In the genomic region with DNA sequence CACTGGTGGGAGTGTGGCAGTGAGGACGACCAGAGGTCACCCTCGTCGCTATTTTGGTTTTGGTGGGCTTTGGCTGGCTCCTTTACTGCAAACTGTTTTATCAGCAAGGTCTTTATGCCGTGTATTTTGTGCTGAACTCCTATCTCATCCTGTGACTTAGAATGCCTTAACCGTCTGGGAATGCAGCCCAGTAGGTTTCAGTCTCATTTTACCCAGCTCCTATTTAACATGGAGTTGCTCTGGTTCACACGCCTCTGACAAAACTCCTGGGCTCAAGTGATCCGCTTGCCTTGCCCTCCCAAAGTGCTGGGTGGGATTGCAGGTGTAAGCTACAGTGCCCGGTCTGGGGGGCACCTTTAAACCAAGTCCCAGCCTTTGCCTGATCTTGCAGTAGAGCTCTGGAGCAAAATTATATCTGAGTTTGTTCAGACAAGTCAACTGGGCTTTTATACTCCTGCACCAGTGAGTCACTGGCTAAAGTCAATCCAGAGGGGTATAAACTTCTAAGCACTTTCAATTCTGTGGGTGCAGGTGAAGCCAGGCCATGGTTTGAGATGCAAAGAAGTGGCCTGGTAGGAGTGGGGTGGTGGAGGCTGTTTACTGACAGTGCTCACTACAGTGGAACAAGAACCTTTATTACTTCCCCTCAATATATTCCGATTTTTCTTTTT, we compare ENCODE assay signal across 31 cellular contexts. TPM values are rescaled to one million over a fixed set of nuclear protein-coding genes. Genes with fewer than 3 reads are reported as not detected.
DNase-seq lines count a peak whose midpoint lies in the region; ATAC-seq, FAIRE-seq and TF ChIP-seq lines count a peak whose summit lies in the region.
"Had no signal": no experiment of that assay in that cellular context is flagged by ENCODE, and none has a peak within 500 bp of the region (broad histone marks: within the 10 kb centered on the region; RNA-seq: fewer than 3 reads in every experiment).

No MANE protein-coding gene starts in this region.

- intact Hi-C loops in left cardiac atrium (cut with DNase I) (no loop called here), heart right ventricle (cut with DNase I) (loop anchor here in 1 of 10 donors (10.0 kb wide), 1 partner anchor 51 kb away; a partner anchor contains a TSS)

- peak overlapping the region; percentile 99 for H3K27ac Mint-ChIP-seq in mesothelial cell of epicardium
- H3K27ac Mint-ChIP-seq: activated CD8-positive, alpha-beta T cell treated with anti-CD3 and anti-CD28 coated beads, Interleukin-2, amount 10 ng/mL, durations not matched to agents 7 days and 5 days; activated naive CD8-positive, alpha-beta T cell treated with anti-CD3 and anti-CD28 coated beads, Interleukin-2, amount 10 ng/mL, durations not matched to agents 7 days and 5 days; natural killer cell treated with Interleukin-12 subunit alpha and Interleukin-12 subunit beta and Interleukin-15 and Interleukin-18, amount 100 ng/mL, for 72 hours; T-helper 17 cell had no signal

- no peak overlapping the region for H3K4me3 Mint-ChIP-seq in mesothelial cell of epicardium
- H3K4me3 Mint-ChIP-seq: activated CD8-positive, alpha-beta T cell treated with anti-CD3 and anti-CD28 coated beads, Interleukin-2, amount 10 ng/mL, durations not matched to agents 7 days and 5 days; activated naive CD8-positive, alpha-beta T cell treated with anti-CD3 and anti-CD28 coated beads, Interleukin-2, amount 10 ng/mL, durations not matched to agents 7 days and 5 days; CD14-positive monocyte; natural killer cell treated with Interleukin-12 subunit alpha and Interleukin-12 subunit beta and Interleukin-15 and Interleukin-18, amount 100 ng/mL, for 72 hours; T-helper 17 cell had no signal

- no peak for FAIRE-seq in small intestine (lab: Jason Lieb, UNC)
- FAIRE-seq: colon had no signal

- no peak for ATAC-seq in left cardiac atrium
- peak in 2 of 8 donors; percentile 36 to 39 for ATAC-seq in heart right ventricle
- no peak for ATAC-seq in HG03196 (IDR thresholded peaks at IDR 0.05; ENCODE audit: unreplicated experiment)
- ATAC-seq: activated CD8-positive, alpha-beta T cell treated with anti-CD3 and anti-CD28 coated beads, Interleukin-2, amount 10 ng/mL, durations not matched to agents 7 days and 5 days; body of pancreas; natural killer cell treated with Interleukin-12 subunit alpha and Interleukin-12 subunit beta and Interleukin-15 and Interleukin-18, amount 100 ng/mL, for 72 hours; SK-N-SH treated with all-trans-retinoic acid at 6 μM for 48 hours; T-helper 17 cell had no signal

- H3K9me3 ChIP-seq in cardiac muscle cell (ENCODE audit: low read depth) (no peaks in the 10 kb centered on the region), heart right ventricle (no peaks in the 10 kb centered on the region), small intestine (ENCODE audit: control insufficient read depth, low read depth) (no peaks in the 10 kb centered on the region)
- H3K9me3 ChIP-seq: body of pancreas had no signal

- H3K9me3 Mint-ChIP-seq in mesothelial cell of epicardium: no peaks in the 10 kb centered on the region
- H3K9me3 Mint-ChIP-seq: activated naive CD8-positive, alpha-beta T cell treated with anti-CD3 and anti-CD28 coated beads, Interleukin-2, amount 10 ng/mL, durations not matched to agents 7 days and 5 days; CD14-positive monocyte; natural killer cell treated with Interleukin-12 subunit alpha and Interleukin-12 subunit beta and Interleukin-15 and Interleukin-18, amount 100 ng/mL, for 72 hours had no signal

- H3K27ac ChIP-seq in cardiac muscle cell: peak overlapping the region; percentile 79
- H3K27ac ChIP-seq in heart right ventricle: peak overlapping the region in 8 of 10 donors; percentile 16 to 67 (median 56)
- H3K27ac ChIP-seq in small intestine (ENCODE audit: low read depth in 1 of 2, low read length in 1 of 2): no peak overlapping the region
- H3K27ac ChIP-seq: body of pancreas had no signal

- H3K27me3 Mint-ChIP-seq in mesothelial cell of epicardium (ENCODE audit: low read depth): no peaks in the 10 kb centered on the region
- H3K27me3 Mint-ChIP-seq: activated naive CD8-positive, alpha-beta T cell treated with anti-CD3 and anti-CD28 coated beads, Interleukin-2, amount 10 ng/mL, durations not matched to agents 7 days and 5 days; natural killer cell treated with Interleukin-12 subunit alpha and Interleukin-12 subunit beta and Interleukin-15 and Interleukin-18, amount 100 ng/mL, for 72 hours; T-helper 17 cell had no signal

- DNase-seq in cardiac muscle cell (ENCODE audit: low read depth in 1 of 2, low spot score in 1 of 2) (peak in 1 of 2 donors; percentile 15), left cardiac atrium (no peak), heart right ventricle (no peak), mesothelial cell of epicardium (ENCODE audit: low spot score in 2 of 2, unreplicated experiment in 2 of 2) (no peak), mucosa of gallbladder (ENCODE audit: low spot score) (no peak), small intestine (no peak), occipital lobe (lab: John Stamatoyannopoulos, UW) (no peak)
- DNase-seq: 8988T; activated CD4-positive, alpha-beta T cell treated with anti-CD3 and anti-CD28 coated beads for 1 hour; activated CD8-positive, alpha-beta T cell treated with anti-CD3 and anti-CD28 coated beads, Interleukin-2, amount 10 ng/mL, durations not matched to agents 7 days and 5 days; activated effector memory CD4-positive, alpha-beta T cell treated with anti-CD3 and anti-CD28 coated beads, Interleukin-2, amount 50 U/mL, for 16 hours; activated naive CD8-positive, alpha-beta T cell treated with anti-CD3 and anti-CD28 coated beads, Interleukin-2, amount 10 ng/mL, durations not matched to agents 7 days and 5 days; activated T-cell treated with anti-CD3 and anti-CD28 coated beads for 4 hours; Calu3; DMS79 treated with DMSO at 0.1 percent for 48 hours; effector CD8-positive, alpha-beta T cell; erythroblast; foreskin fibroblast; GF-D8; hippocampal formation; Karpas-422; stimulated activated CD4-positive, alpha-beta T cell treated with anti-CD3 and anti-CD28 coated beads, Interleukin-12 subunit alpha, Interleukin-12 subunit beta, amount 100 ng/mL, for 4 hours; stimulated activated CD4-positive, alpha-beta T cell treated with anti-CD3 and anti-CD28 coated beads, Interleukin-4, amount 100 ng/mL, for 1 hour; substantia nigra; T-helper 17 cell had no signal

- H3K4me1 ChIP-seq in cardiac muscle cell (ENCODE audit: low read depth) (peaks cover 33% of the 10 kb centered on the region), heart right ventricle (peaks cover 0 to 49% (median 26%) of the 10 kb centered on the region in 9 donors), small intestine (ENCODE audit: control insufficient read depth in 2 of 2, insufficient read depth in 1 of 2, low read depth in 1 of 2, low read length in 1 of 2) (no peaks in the 10 kb centered on the region)

- no peak overlapping the region for H3K4me3 ChIP-seq in cardiac muscle cell
- H3K4me3 ChIP-seq in heart right ventricle: no peak overlapping the region
- H3K4me3 ChIP-seq in small intestine (ENCODE audit: low read depth in 1 of 2, low read length in 2 of 2): no peak overlapping the region
- H3K4me3 ChIP-seq: body of pancreas had no signal

- H3K4me1 Mint-ChIP-seq in mesothelial cell of epicardium: peaks cover 50% of the 10 kb centered on the region
- H3K4me1 Mint-ChIP-seq: activated naive CD8-positive, alpha-beta T cell treated with anti-CD3 and anti-CD28 coated beads, Interleukin-2, amount 10 ng/mL, durations not matched to agents 7 days and 5 days; CD14-positive monocyte; T-helper 17 cell had no signal

- peaks cover 20% of the 10 kb centered on the region for H3K36me3 Mint-ChIP-seq in mesothelial cell of epicardium
- H3K36me3 Mint-ChIP-seq: activated naive CD8-positive, alpha-beta T cell treated with anti-CD3 and anti-CD28 coated beads, Interleukin-2, amount 10 ng/mL, durations not matched to agents 7 days and 5 days; natural killer cell treated with Interleukin-12 subunit alpha and Interleukin-12 subunit beta and Interleukin-15 and Interleukin-18, amount 100 ng/mL, for 72 hours had no signal

- H3K27me3 ChIP-seq in cardiac muscle cell (no peaks in the 10 kb centered on the region), heart right ventricle (no peaks in the 10 kb centered on the region), small intestine (ENCODE audit: control insufficient read depth in 2 of 2, insufficient read depth in 2 of 2, low read length in 2 of 2) (no peaks in the 10 kb centered on the region)
- H3K27me3 ChIP-seq: body of pancreas had no signal

- 49 to 65% methylated on average over 9 of the region's 9 CpGs for WGBS in heart right ventricle, 2 donors
- WGBS in small intestine, 3 donors: 83 to 87% (median 86%) methylated on average over 9 of the region's 9 CpGs

- peaks cover 6% of the 10 kb centered on the region for H3K36me3 ChIP-seq in cardiac muscle cell
- peaks cover 0 to 49% (median 8%) of the 10 kb centered on the region in 9 donors for H3K36me3 ChIP-seq in heart right ventricle
- H3K36me3 ChIP-seq in small intestine (ENCODE audit: control insufficient read depth in 2 of 2, insufficient read depth in 2 of 2, low read length in 2 of 2): no peaks in the 10 kb centered on the region

- no peak for TF ChIP-seq CTCF in cardiac muscle cell (IDR thresholded peaks at IDR 0.05; ENCODE audit: low read depth, low read length)
- no peak for TF ChIP-seq CTCF in heart right ventricle (IDR thresholded peaks at IDR 0.05)
- TF ChIP-seq CTCF in mesothelial cell of epicardium (IDR thresholded peaks at IDR 0.05; ENCODE audit: unreplicated experiment): no peak

RNA-seq across cellular contexts. Expression of a gene that starts 50.2 kb away (rescaled TPM):
- total RNA-seq in cardiac muscle cell: 36.5 and 57.1 TPM in 2 replicates
- polyA plus RNA-seq in cardiac muscle cell: 66.9 and 90.8 TPM in 2 replicates
- total RNA-seq in left cardiac atrium: 10 to 100 TPM; 87.4 to 95.1 TPM
- total RNA-seq in heart right ventricle: 100 to 1,000 TPM in 9 of 10 donors, 10 to 100 TPM in 1; 99.1 to 125 (median 107) TPM
- 100 to 1,000 TPM in 1 of 2 donors, 10 to 100 TPM in 1; 97.6 to 203 TPM for polyA plus RNA-seq in heart right ventricle
- total RNA-seq in mesothelial cell of epicardium: 29.8 to 36.3 TPM (median 32.6 TPM) in 3 replicates
- total RNA-seq in mucosa of gallbladder: 194 TPM
- polyA plus RNA-seq in small intestine: 100 to 1,000 TPM; 207 to 225 (median 214) TPM
- 8.6 TPM for total RNA-seq in occipital lobe

Comparison
In these comparisons a context has a peak if more than half of its experiments do, and no peak if none do; other contexts are left out.
1. H3K27ac ChIP-seq: peak in cardiac muscle cell (single experiment) and heart right ventricle (8 of 10); none in small intestine (0 of 2).